In genomic region chr7:96414931-96415292, GRCh38 we compare ENCODE assay signal across 8 cellular contexts.
A peak's percentile ranks its signal among the peaks of the same experiment; 100 is the strongest.
DNase-seq lines count a peak whose midpoint lies in the region; ATAC-seq and TF ChIP-seq lines count a peak whose summit lies in the region.

No MANE protein-coding gene starts in this region.

- POLR2A ChIA-PET in A673 (lab: Charles Lee; ENCODE audit: low non-redundant PET), result no interaction called here
- POLR2A ChIA-PET in activated CD4-positive, alpha-beta memory T cell treated with anti-CD3 and anti-CD28 coated beads for 36 hours (lab: Charles Lee), result no interaction called here

- no peaks in the 10 kb centered on the region for H3K4me1 Mint-ChIP-seq in activated CD4-positive, alpha-beta memory T cell treated with anti-CD3 and anti-CD28 coated beads for 36 hours (ENCODE audit: low read depth)

- H3K27ac Mint-ChIP-seq in activated CD4-positive, alpha-beta memory T cell treated with anti-CD3 and anti-CD28 coated beads for 36 hours, result no peak overlapping the region

- peak; percentile 80 for DNase-seq in A673 (ENCODE audit: low spot score)
- peak; percentile 31 for DNase-seq in NCI-H446 treated with DMSO at 0.1 percent for 48 hours (lab: John Stamatoyannopoulos, UW)
- peak; percentile 55 for DNase-seq in activated CD4-positive, alpha-beta memory T cell treated with anti-CD3 and anti-CD28 coated beads for 36 hours
- peak in 1 of 2 donors; percentile 2 for DNase-seq in foreskin fibroblast
- no peak for DNase-seq in psoas muscle
- DNase-seq in MG63, result no peak

- 24 to 34% (median 28%) methylated on average over 3 of the region's 3 CpGs for WGBS in psoas muscle, 3 donors

- TF ChIP-seq CTCF in A673 (conservative IDR thresholded peaks at IDR 0.05; ENCODE audit: low read depth, low read length), result peak; percentile 85
- peak; percentile 86 for TF ChIP-seq CTCF in GM12872 (IDR thresholded peaks at IDR 0.05; ENCODE audit: insufficient read depth, low read depth, low read length)
- peak; percentile 64 for TF ChIP-seq CTCF in foreskin fibroblast (IDR thresholded peaks at IDR 0.05; ENCODE audit: low read depth, low read length)
- TF ChIP-seq CTCF in psoas muscle (IDR thresholded peaks at IDR 0.05), result peak; percentile 37

- intact Hi-C loops in A673 (cut with micrococcal nuclease; ENCODE audit: unreplicated experiment) (loop anchor here (1.0 to 5.0 kb wide), 4 partner anchors 332 to 610 kb away; partner anchors contain the start of gene DLX5), psoas muscle (cut with DNase I) (no loop called here)
- intact Hi-C loops in activated CD4-positive, alpha-beta memory T cell treated with anti-CD3 and anti-CD28 coated beads for 36 hours (cut with micrococcal nuclease), result loop anchor here (1.0 kb wide), 1 partner anchor 612 kb away; no protein-coding TSS in a partner anchor

- ATAC-seq in HG03139 (IDR thresholded peaks at IDR 0.05; ENCODE audit: unreplicated experiment) (peak; percentile 67), psoas muscle (no peak)

- CTCF ChIA-PET in A673 (lab: Charles Lee), result interaction anchor here (0.8 kb wide), 1 partner anchor 613 kb away, joined by 4 read pairs; no protein-coding TSS in a partner anchor
- CTCF ChIA-PET in activated CD4-positive, alpha-beta memory T cell treated with anti-CD3 and anti-CD28 coated beads for 36 hours (lab: Charles Lee), result interaction anchor here (0.6 to 1.8 kb wide), 4 partner anchors 10 to 1719 kb away, joined by 3 to 9 read pairs (median 3); no protein-coding TSS in a partner anchor

- H3K4me3 Mint-ChIP-seq in activated CD4-positive, alpha-beta memory T cell treated with anti-CD3 and anti-CD28 coated beads for 36 hours, result no peak overlapping the region

- H3K27me3 Mint-ChIP-seq in activated CD4-positive, alpha-beta memory T cell treated with anti-CD3 and anti-CD28 coated beads for 36 hours, result peaks cover 2% of the 10 kb centered on the region

- no peaks in the 10 kb centered on the region for H3K36me3 Mint-ChIP-seq in activated CD4-positive, alpha-beta memory T cell treated with anti-CD3 and anti-CD28 coated beads for 36 hours

- no peaks in the 10 kb centered on the region for H3K9me3 ChIP-seq in A673 (ENCODE audit: low read depth, low read length, poor library complexity, severe bottlenecking)
- no peaks in the 10 kb centered on the region for H3K9me3 ChIP-seq in psoas muscle
- H3K9me3 ChIP-seq in MG63, result no peaks in the 10 kb centered on the region

- H3K27me3 ChIP-seq in A673 (replicated peaks; ENCODE audit: insufficient read depth, low read depth, low read length, poor library complexity) (no peaks in the 10 kb centered on the region), psoas muscle (ENCODE audit: insufficient read depth in 3 of 3, low read length in 2 of 3) (no peaks in the 10 kb centered on the region), MG63 (no peaks in the 10 kb centered on the region)

- H3K27ac ChIP-seq in A673 (ENCODE audit: low read depth, low read length, poor library complexity, severe bottlenecking) (peak overlapping the region; percentile 44), psoas muscle (no peak overlapping the region)

- H3K36me3 ChIP-seq in A673 (ENCODE audit: insufficient read depth, low read length, poor library complexity, severe bottlenecking) (no peaks in the 10 kb centered on the region), psoas muscle (ENCODE audit: insufficient read depth in 1 of 2, low read depth in 1 of 2) (no peaks in the 10 kb centered on the region), MG63 (no peaks in the 10 kb centered on the region)

- H3K9me3 Mint-ChIP-seq in activated CD4-positive, alpha-beta memory T cell treated with anti-CD3 and anti-CD28 coated beads for 36 hours, result no peaks in the 10 kb centered on the region

- no peak overlapping the region for H3K4me3 ChIP-seq in A673 (ENCODE audit: low read depth, low read length, poor library complexity, severe bottlenecking)
- no peak overlapping the region for H3K4me3 ChIP-seq in foreskin fibroblast (ENCODE audit: low read depth in 1 of 2, low read length in 2 of 2)
- no peak overlapping the region for H3K4me3 ChIP-seq in psoas muscle
- H3K4me3 ChIP-seq in MG63, result no peak overlapping the region

- H3K4me1 ChIP-seq in A673 (ENCODE audit: insufficient read depth, low read length, poor library complexity, severe bottlenecking) (peaks cover 29% of the 10 kb centered on the region), psoas muscle (peaks cover 8% of the 10 kb centered on the region)

- BruUV-seq in A673 (replicated peaks; lab: Mats Ljungman, UMichigan), result no TSS peak

Comparison
In these comparisons a context has a peak if more than half of its experiments do, and no peak if none do; other contexts are left out.
1. DNase-seq: peak in A673 (single experiment), NCI-H446 treated with DMSO at 0.1 percent for 48 hours (single experiment) and activated CD4-positive, alpha-beta memory T cell treated with anti-CD3 and anti-CD28 coated beads for 36 hours (single experiment); none in psoas muscle (0 of 2) and MG63 (single experiment).
2. intact Hi-C loops: an anchor here in A673 (1.0 to 5.0 kb wide) and activated CD4-positive, alpha-beta memory T cell treated with anti-CD3 and anti-CD28 coated beads for 36 hours (1.0 kb wide); none called in psoas muscle.
3. Peak in every context shown above with its lines, with median percentiles within 50 percentile points of each other: CTCF ChIP-seq.